ENCODE assay signal across 18 cellular contexts in the genomic region with DNA sequence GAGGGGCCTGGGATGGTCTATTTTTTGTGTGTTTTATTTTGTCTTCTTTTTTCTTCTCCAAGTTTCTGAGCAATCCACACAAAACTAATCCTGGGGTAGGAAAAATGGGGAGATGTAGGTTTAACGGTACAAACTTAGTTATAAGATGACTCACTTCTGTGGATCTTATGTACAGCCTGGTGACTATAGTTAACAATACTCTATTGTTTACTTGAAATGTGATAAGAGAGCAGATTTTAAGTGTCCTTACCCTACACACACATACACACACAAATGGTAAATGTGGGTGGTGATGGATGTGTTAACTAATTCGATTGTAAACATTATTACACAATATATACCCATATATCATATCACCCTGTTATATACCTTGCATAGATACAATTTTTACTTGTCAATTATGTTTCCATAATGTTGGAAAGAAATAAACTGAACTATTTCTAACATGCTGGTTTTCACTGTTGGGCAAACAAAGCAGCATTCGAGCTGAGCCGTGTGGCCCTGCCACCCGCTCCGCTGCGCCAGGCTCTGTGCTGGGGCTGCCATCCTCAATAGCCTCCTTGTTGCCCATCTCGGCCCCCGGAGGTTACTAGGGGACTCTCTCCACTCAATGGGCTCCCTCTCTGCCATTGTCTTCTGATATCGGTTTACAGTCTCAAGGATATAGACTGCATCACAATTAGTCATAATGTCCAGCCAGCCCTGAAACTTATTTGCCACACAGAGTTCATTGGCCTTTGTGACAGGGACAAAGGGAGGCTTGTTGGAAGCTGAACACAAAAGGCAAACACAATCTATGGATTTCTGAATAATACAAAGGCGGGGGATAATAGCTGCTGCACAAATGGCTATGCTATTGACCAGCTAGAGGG.
DNase-seq lines count a peak whose midpoint lies in the region.
"Had no signal": no experiment of that assay in that cellular context is flagged by ENCODE, and none has a peak within 500 bp of the region (broad histone marks: within the 10 kb centered on the region; RNA-seq: fewer than 3 reads in every experiment).

No MANE protein-coding gene starts in this region.

- H3K9me3 ChIP-seq in trophoblast cell (ENCODE audit: insufficient read depth, low read depth, low read length), result no peaks in the 10 kb centered on the region
- H3K9me3 ChIP-seq: SJSA1 had no signal

- H2AK5ac ChIP-seq in trophoblast cell (ENCODE audit: low read length), result no peak overlapping the region

- no peak overlapping the region for H3K23ac ChIP-seq in trophoblast cell (ENCODE audit: low read length)

- no peak overlapping the region for H3K4me3 ChIP-seq in trophoblast cell (ENCODE audit: low read depth, low read length)
- H3K4me3 ChIP-seq: PC-9, SJSA1 had no signal

- no peaks in the 10 kb centered on the region for H3K79me2 ChIP-seq in trophoblast cell (ENCODE audit: control insufficient read depth, insufficient read depth, low read length, poor library complexity)

- H3K4me1 ChIP-seq in trophoblast cell (ENCODE audit: control insufficient read depth in 1 of 2, insufficient read depth in 2 of 2, low read length in 2 of 2), result no peaks in the 10 kb centered on the region

- no peak overlapping the region for H2BK12ac ChIP-seq in trophoblast cell (ENCODE audit: low read length)

- whole genome bisulfite sequencing in trophoblast cell (ENCODE audit: extremely low coverage, insufficient coverage, insufficient read length), result no CpG with 5 or more reads among the region's 11 CpGs

- DNase-seq in Ammon's horn (ENCODE audit: low spot score) (peak; percentile 91), NCI-H748 (lab: John Stamatoyannopoulos, UW; ENCODE audit: unreplicated experiment) (peak; percentile 41), foreskin melanocyte (peak; percentile 79), occipital lobe (lab: John Stamatoyannopoulos, UW) (peak; percentile 64), NCI-H128 (lab: John Stamatoyannopoulos, UW; ENCODE audit: unreplicated experiment) (no peak), kidney glomerular epithelial cell (lab: John Stamatoyannopoulos, UW) (no peak), trophoblast cell (no peak), NCI-H1048 (lab: John Stamatoyannopoulos, UW) (no peak)
- DNase-seq: activated B cell treated with CpG ODN at 0.5 μM for 24 hours; activated CD4-positive, alpha-beta memory T cell treated with anti-CD3 and anti-CD28 coated beads for 36 hours; activated naive CD4-positive, alpha-beta T cell treated with anti-CD3 and anti-CD28 coated beads, Interleukin-2, amount 50 U/mL, for 16 hours; CD4-positive, CD25-positive, alpha-beta regulatory T cell; DND-41; kidney; NCI-H82; PC-9 had no signal

- H3K9ac ChIP-seq in trophoblast cell (ENCODE audit: low read length), result no peak overlapping the region
- H3K9ac ChIP-seq: KMS-11 had no signal

- H4K8ac ChIP-seq in trophoblast cell (ENCODE audit: low read depth, low read length), result no peak overlapping the region

- no peak overlapping the region for H2BK120ac ChIP-seq in trophoblast cell (ENCODE audit: insufficient read depth, low read length, poor library complexity)

- no peak overlapping the region for H3K4ac ChIP-seq in trophoblast cell (ENCODE audit: low read depth, low read length)

- H3K27ac ChIP-seq in trophoblast cell (ENCODE audit: low read depth, low read length), result no peak overlapping the region
- H3K27ac ChIP-seq: KMS-11, PC-9, SJSA1 had no signal

- H3K27me3 ChIP-seq in trophoblast cell (ENCODE audit: insufficient read depth, low read length), result no peaks in the 10 kb centered on the region
- H3K27me3 ChIP-seq: SJSA1 had no signal

- no peak overlapping the region for H3K4me2 ChIP-seq in trophoblast cell (ENCODE audit: low read length)
- H3K4me2 ChIP-seq: KMS-11, PC-9 had no signal

- no peaks in the 10 kb centered on the region for H3K79me1 ChIP-seq in trophoblast cell (ENCODE audit: low read length)

- no peak overlapping the region for H3K18ac ChIP-seq in trophoblast cell (ENCODE audit: low read length)

- no peak overlapping the region for H4K91ac ChIP-seq in trophoblast cell (ENCODE audit: low read depth, low read length)

- H3K14ac ChIP-seq in trophoblast cell (ENCODE audit: low read length), result no peak overlapping the region

- no peak overlapping the region for H2AFZ ChIP-seq in trophoblast cell (ENCODE audit: insufficient read depth, low read length, poor library complexity)
- H2AFZ ChIP-seq: PC-9 had no signal

- H4K12ac ChIP-seq in trophoblast cell (ENCODE audit: low read depth, low read length), result no peak overlapping the region

- H3K36me3 ChIP-seq in trophoblast cell (ENCODE audit: control insufficient read depth in 1 of 2, insufficient read depth in 2 of 2, low read length in 2 of 2), result no peaks in the 10 kb centered on the region
- H3K36me3 ChIP-seq: SJSA1 had no signal

- H2BK5ac ChIP-seq in trophoblast cell (ENCODE audit: low read depth, low read length, poor library complexity), result no peak overlapping the region

Comparison
In these comparisons a context has a peak if more than half of its experiments do, and no peak if none do; other contexts are left out.
1. DNase-seq: peak in Ammon's horn (single experiment), NCI-H748 (single experiment), foreskin melanocyte (single experiment) and occipital lobe (single experiment); none in NCI-H128 (single experiment), kidney glomerular epithelial cell (single experiment), trophoblast cell (0 of 2) and NCI-H1048 (single experiment).